Comparison of ENCODE assay signal across 8 cellular contexts in genomic region chr4:6306299-6306698, GRCh38.
"Had no signal": no experiment of that assay in that cellular context is flagged by ENCODE, and none has a peak within 500 bp of the region (broad histone marks: within the 10 kb centered on the region; RNA-seq: fewer than 3 reads in every experiment).

No MANE protein-coding gene starts in this region.

- ATAC-seq: K562 had no signal

- H3K4me3 Mint-ChIP-seq: H9 had no signal

- H3K27ac ChIP-seq: GM23248, HL-60 had no signal

- H2AFZ ChIP-seq: GM23248 had no signal

- DNase-seq: GM23248, GOT3, H9, HCEC 1CT, IMR-90, KG1 had no signal

- H3K9ac ChIP-seq: GM23248 had no signal

- H3K27ac Mint-ChIP-seq: H9 had no signal

- H3K4me3 ChIP-seq: GM23248, K562 had no signal
